In genomic region chr15:68578960-68579935, GRCh38 we compare ENCODE assay signal across 8 cellular contexts. TPM values are rescaled to one million over a fixed set of nuclear protein-coding genes. Genes with fewer than 3 reads are reported as not detected.
DNase-seq lines count a peak whose midpoint lies in the region; ATAC-seq and TF ChIP-seq lines count a peak whose summit lies in the region.

Gene CORO2B, plus strand, starts transcription at chr15:68578993. Its CDS starts 270 bp downstream, at chr15:68579263.

- in situ Hi-C loops in HAP-1 (cut with MboI; ENCODE audit: low sequenced_read_pairs): no loop called here

- ATAC-seq in mucosa of descending colon: peak; percentile 11
- no peak for ATAC-seq in HG02852 (IDR thresholded peaks at IDR 0.05; ENCODE audit: unreplicated experiment)

- intact Hi-C loops in mucosa of descending colon (cut with DNase I, micrococcal nuclease) (no loop called here), tibial artery (cut with DNase I; ENCODE audit: low total_unique reads) (no loop called here)

- H2AFZ ChIP-seq in SU-DHL-6 (ENCODE audit: low read depth, low read length, severe bottlenecking): peak within 1 kb of the TSS; percentile 49

- peaks cover 21% of the 10 kb centered on the region for H3K4me1 Mint-ChIP-seq in endodermal cell

- no peak for TF ChIP-seq CTCF in AG04450 (IDR thresholded peaks at IDR 0.05; ENCODE audit: low read depth, low read length)
- TF ChIP-seq CTCF in SU-DHL-6 (IDR thresholded peaks at IDR 0.05; ENCODE audit: insufficient read depth, low read length, poor library complexity, severe bottlenecking): no peak
- TF ChIP-seq CTCF in endodermal cell (conservative IDR thresholded peaks at IDR 0.05): no peak
- TF ChIP-seq CTCF in mucosa of descending colon (IDR thresholded peaks at IDR 0.05): no peak
- no peak for TF ChIP-seq CTCF in tibial artery (IDR thresholded peaks at IDR 0.05)

- 3 to 8% methylated on average over 7 to 92 of the region's 96 CpGs for WGBS in endodermal cell (ENCODE audit: insufficient coverage in 1 of 2, insufficient read length in 1 of 2), 2 experiments

- no peaks in the 10 kb centered on the region for H3K36me3 Mint-ChIP-seq in endodermal cell (ENCODE audit: low read depth)

- H3K9ac ChIP-seq in SU-DHL-6 (ENCODE audit: low read length) (peak within 1 kb of the TSS; percentile 40; the same call in 1 of the 2 replicates), endodermal cell (ENCODE audit: extremely low read depth, low read length, poor library complexity, severe bottlenecking) (no peak within 1 kb of the TSS)

- no peaks in the 10 kb centered on the region for H3K9me3 Mint-ChIP-seq in endodermal cell

- DNase-seq in AG04450 (ENCODE audit: low read depth, low spot score) (no peak), HAP-1 (ENCODE audit: low spot score in 2 of 2) (peak; percentile 50 to 80), endodermal cell (peak; percentile 88), mucosa of descending colon (peak in 2 of 3 donors; percentile 35 to 51), tibial artery (peak in 1 of 2 donors; percentile 44), GDM1 (lab: John Stamatoyannopoulos, UW) (no peak)

- POLR2A ChIA-PET in AG04450 (lab: Yijun Ruan, JAX): no interaction called here

- H3K4me3 ChIP-seq in AG04450 (ENCODE audit: low read depth, low read length) (peak within 1 kb of the TSS; percentile 70), HAP-1 (peak within 1 kb of the TSS; percentile 37), SU-DHL-6 (ENCODE audit: insufficient read depth, low read length, poor library complexity, severe bottlenecking) (peak within 1 kb of the TSS; percentile 47), endodermal cell (ENCODE audit: low read length) (peak within 1 kb of the TSS; percentile 76), mucosa of descending colon (no peak within 1 kb of the TSS), tibial artery (peak within 1 kb of the TSS; percentile 59 to 82)

- H3K4me1 ChIP-seq in HAP-1 (peaks cover 15% of the 10 kb centered on the region), endodermal cell (ENCODE audit: control insufficient read depth, insufficient read depth, low read length) (peaks cover 10% of the 10 kb centered on the region), mucosa of descending colon (ENCODE audit: low read depth) (peaks cover 9% of the 10 kb centered on the region), tibial artery (peaks cover 0 to 29% (median 18%) of the 10 kb centered on the region in 4 donors)

- H3K27ac ChIP-seq in AG04450 (ENCODE audit: low read depth, low read length) (no peak within 1 kb of the TSS), SU-DHL-6 (ENCODE audit: low read depth, low read length) (no peak within 1 kb of the TSS), endodermal cell (ENCODE audit: low read depth, low read length) (peak within 1 kb of the TSS; percentile 75), tibial artery (peak within 1 kb of the TSS; percentile 68 to 74)

- H3K36me3 ChIP-seq in HAP-1 (replicated peaks) (no peaks in the 10 kb centered on the region), SU-DHL-6 (ENCODE audit: low read length) (no peaks in the 10 kb centered on the region), endodermal cell (ENCODE audit: control insufficient read depth, insufficient read depth, low read length) (no peaks in the 10 kb centered on the region), mucosa of descending colon (ENCODE audit: low read depth) (no peaks in the 10 kb centered on the region), tibial artery (no peaks in the 10 kb centered on the region)

- no peaks in the 10 kb centered on the region for H3F3A ChIP-seq in SU-DHL-6 (ENCODE audit: insufficient read depth)

- no peaks in the 10 kb centered on the region for H4K20me1 ChIP-seq in SU-DHL-6 (ENCODE audit: low read depth, low read length)

- peaks cover 59% of the 10 kb centered on the region for H3K27me3 Mint-ChIP-seq in endodermal cell (ENCODE audit: insufficient read depth)

- CTCF ChIA-PET in AG04450 (lab: Charles Lee): interaction anchor here (1.8 kb wide), 1 partner anchor 95 kb away, joined by 7 read pairs; no protein-coding TSS in a partner anchor

- H3K9me3 ChIP-seq in AG04450 (ENCODE audit: control insufficient read depth, insufficient read depth, low read length): no peaks in the 10 kb centered on the region
- no peaks in the 10 kb centered on the region for H3K9me3 ChIP-seq in HAP-1
- no peaks in the 10 kb centered on the region for H3K9me3 ChIP-seq in SU-DHL-6 (ENCODE audit: insufficient read depth, low read length)
- H3K9me3 ChIP-seq in endodermal cell (ENCODE audit: control insufficient read depth, low read length): no peaks in the 10 kb centered on the region
- H3K9me3 ChIP-seq in mucosa of descending colon: no peaks in the 10 kb centered on the region
- H3K9me3 ChIP-seq in tibial artery: no peaks in the 10 kb centered on the region

- peak within 1 kb of the TSS; percentile 56 for H3K4me3 Mint-ChIP-seq in endodermal cell

- H3K9me2 ChIP-seq in SU-DHL-6 (replicated peaks; ENCODE audit: insufficient read depth, low read length): no peaks in the 10 kb centered on the region

- H3K27me3 ChIP-seq in AG04450 (ENCODE audit: control insufficient read depth, insufficient read depth, low read length) (peaks cover 2% of the 10 kb centered on the region), HAP-1 (ENCODE audit: low read depth) (peaks cover 5% of the 10 kb centered on the region), SU-DHL-6 (ENCODE audit: low read length) (no peaks in the 10 kb centered on the region; the same call in 1 of the 2 replicates), endodermal cell (ENCODE audit: control insufficient read depth, insufficient read depth, low read length, poor library complexity, severe bottlenecking) (peaks cover 42% of the 10 kb centered on the region), tibial artery (peaks cover 0 to 18% of the 10 kb centered on the region in 2 donors)

- no peaks in the 10 kb centered on the region for H3K79me2 ChIP-seq in SU-DHL-6 (ENCODE audit: insufficient read depth, low read length)

- no peak within 1 kb of the TSS for H3K27ac Mint-ChIP-seq in endodermal cell

- H3K4me2 ChIP-seq in SU-DHL-6 (ENCODE audit: low read depth, low read length, poor library complexity, severe bottlenecking): peak within 1 kb of the TSS; percentile 55

RNA-seq across cellular contexts. Expression of gene CORO2B, which starts in this region (rescaled TPM):
- 16.1 and 22.0 TPM in 2 replicates for polyA plus RNA-seq in AG04450 (2011; rRNA removed)
- polyA minus RNA-seq in AG04450 (2011; rRNA and poly(A)+ RNA removed): 19.9 and 25.4 TPM in 2 replicates
- total RNA-seq in endodermal cell: 1 to 10 TPM; 1.1 to 1.2 TPM
- 13.0 TPM for polyA plus RNA-seq in endodermal cell (2013, experiment 1 of 2)
- polyA plus RNA-seq in endodermal cell (2013, experiment 2 of 2): 12.1 TPM
- total RNA-seq in mucosa of descending colon: 1 to 10 TPM; 1.3 to 4.7 (median 1.9) TPM

Comparison
In these comparisons a context has a peak if more than half of its experiments do, and no peak if none do; other contexts are left out.
1. DNase-seq: peak in HAP-1 (2 of 2), endodermal cell (single experiment) and mucosa of descending colon (2 of 3); none in AG04450 (single experiment) and GDM1 (single experiment).
2. H3K27ac ChIP-seq: peak in endodermal cell (single experiment) and tibial artery (2 of 2); none in AG04450 (single experiment) and SU-DHL-6 (single experiment).